ENCODE assay signal across 8 cellular contexts in the genomic region with DNA sequence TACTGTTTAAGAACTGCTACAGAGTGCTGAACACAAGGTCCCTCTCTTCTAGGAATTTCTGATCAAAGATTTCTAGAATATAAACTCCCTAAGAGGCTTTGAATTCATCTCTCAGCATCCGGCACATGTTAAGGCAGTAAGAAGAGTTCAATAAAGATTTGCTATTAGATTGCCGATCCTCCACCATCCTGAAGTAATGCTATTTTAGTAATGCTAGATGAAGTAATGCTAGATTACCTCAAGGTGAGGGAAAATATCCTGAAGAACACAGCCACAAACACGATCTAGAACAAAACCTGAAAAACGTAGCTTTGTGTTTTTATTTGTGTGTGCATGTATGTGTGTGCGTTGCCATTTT. TPM values are rescaled to one million over a fixed set of nuclear protein-coding genes. Genes with fewer than 3 reads are reported as not detected.
DNase-seq lines count a peak whose midpoint lies in the region; ATAC-seq and TF ChIP-seq lines count a peak whose summit lies in the region.

No MANE protein-coding gene starts in this region.

- POLR2A ChIA-PET in activated CD4-positive, alpha-beta T cell treated with anti-CD3 and anti-CD28 coated beads for 36 hours (lab: Charles Lee) = interaction anchor here (0.7 to 2.3 kb wide), 4 partner anchors 10 to 363 kb away, joined by 3 to 8 read pairs (median 6); no protein-coding TSS in a partner anchor

- no peaks in the 10 kb centered on the region for H3K9me3 Mint-ChIP-seq in activated CD4-positive, alpha-beta T cell treated with anti-CD3 and anti-CD28 coated beads for 36 hours (ENCODE audit: low read depth)
- no peaks in the 10 kb centered on the region for H3K9me3 Mint-ChIP-seq in activated naive CD8-positive, alpha-beta T cell treated with anti-CD3 and anti-CD28 coated beads, Interleukin-2, amount 50 U/mL, for 24 hours

- H3K4me1 Mint-ChIP-seq in activated CD4-positive, alpha-beta T cell treated with anti-CD3 and anti-CD28 coated beads for 36 hours = peaks cover 58% of the 10 kb centered on the region
- peaks cover 72% of the 10 kb centered on the region for H3K4me1 Mint-ChIP-seq in activated naive CD8-positive, alpha-beta T cell treated with anti-CD3 and anti-CD28 coated beads, Interleukin-2, amount 50 U/mL, for 24 hours

- H3K4me3 Mint-ChIP-seq in activated CD4-positive, alpha-beta T cell treated with anti-CD3 and anti-CD28 coated beads for 36 hours = peak overlapping the region; percentile 88
- H3K4me3 Mint-ChIP-seq in activated naive CD8-positive, alpha-beta T cell treated with anti-CD3 and anti-CD28 coated beads, Interleukin-2, amount 50 U/mL, for 24 hours = peak overlapping the region; percentile 94

- no peaks in the 10 kb centered on the region for H3K27me3 ChIP-seq in thoracic aorta (replicated peaks; ENCODE audit: insufficient read depth)

- no peaks in the 10 kb centered on the region for H3K9me3 ChIP-seq in thoracic aorta

- TF ChIP-seq CTCF in thoracic aorta (IDR thresholded peaks at IDR 0.05) = no peak

- peaks cover 38 to 61% of the 10 kb centered on the region in 2 donors for H3K4me1 ChIP-seq in thoracic aorta (ENCODE audit: control insufficient read depth in 1 of 2, low read depth in 2 of 2)

- H3K36me3 Mint-ChIP-seq in activated CD4-positive, alpha-beta T cell treated with anti-CD3 and anti-CD28 coated beads for 36 hours (ENCODE audit: low read depth) = peaks cover 46% of the 10 kb centered on the region
- H3K36me3 Mint-ChIP-seq in activated naive CD8-positive, alpha-beta T cell treated with anti-CD3 and anti-CD28 coated beads, Interleukin-2, amount 50 U/mL, for 24 hours (ENCODE audit: low read depth) = peaks cover 39% of the 10 kb centered on the region

- intact Hi-C loops in activated CD4-positive, alpha-beta T cell treated with anti-CD3 and anti-CD28 coated beads for 36 hours (cut with DNase I, micrococcal nuclease) = loop anchor here (1.0 to 5.0 kb wide), 8 partner anchors 11 to 689 kb away; partner anchors contain the start of genes LPIN2 (in 1 of the 2), METTL4 (in 1 of the 2), MYL12A (in 1 of the 2) and NDC80 (in 1 of the 2)

- DNase-seq in activated CD4-positive, alpha-beta T cell treated with anti-CD3 and anti-CD28 coated beads for 36 hours = no peak
- DNase-seq in activated CD4-positive, alpha-beta T cell treated with anti-CD3 and anti-CD28 coated beads, Interleukin-2, amount 50 U/mL, for 48 hours = no peak
- no peak for DNase-seq in activated naive CD8-positive, alpha-beta T cell treated with anti-CD3 and anti-CD28 coated beads, Interleukin-2, amount 50 U/mL, for 24 hours
- DNase-seq in kidney glomerular epithelial cell (lab: John Stamatoyannopoulos, UW) = peak; percentile 69
- DNase-seq in thoracic aorta (ENCODE audit: low spot score) = no peak
- DNase-seq in C1 segment of cervical spinal cord (lab: John Stamatoyannopoulos, UW) = no peak
- no peak for DNase-seq in NCI-H2196 (lab: John Stamatoyannopoulos, UW; ENCODE audit: unreplicated experiment)
- DNase-seq in DMS 273 treated with DMSO at 0.1 percent for 48 hours (lab: John Stamatoyannopoulos, UW) = no peak

- no peaks in the 10 kb centered on the region for H3K27me3 Mint-ChIP-seq in activated CD4-positive, alpha-beta T cell treated with anti-CD3 and anti-CD28 coated beads for 36 hours
- H3K27me3 Mint-ChIP-seq in activated naive CD8-positive, alpha-beta T cell treated with anti-CD3 and anti-CD28 coated beads, Interleukin-2, amount 50 U/mL, for 24 hours = no peaks in the 10 kb centered on the region

- peak; percentile 2 for ATAC-seq in activated CD4-positive, alpha-beta T cell treated with anti-CD3 and anti-CD28 coated beads for 36 hours
- ATAC-seq in activated naive CD8-positive, alpha-beta T cell treated with anti-CD3 and anti-CD28 coated beads, Interleukin-2, amount 50 U/mL, for 24 hours = no peak
- ATAC-seq in thoracic aorta (ENCODE audit: insufficient number of reproducible peaks, low FRiP score, low read depth) = no peak

- CTCF ChIA-PET in activated CD4-positive, alpha-beta T cell treated with anti-CD3 and anti-CD28 coated beads for 36 hours (lab: Charles Lee) = interaction anchor here (0.6 to 2.9 kb wide), 6 partner anchors 9 to 414 kb away, joined by 3 to 22 read pairs (median 5); partner anchors contain the start of genes EMILIN2 and MYL12A

- H3K36me3 ChIP-seq in thoracic aorta = peaks cover 19% of the 10 kb centered on the region

- peak overlapping the region; percentile 76 for H3K4me3 ChIP-seq in thoracic aorta

- peak overlapping the region; percentile 98 to 99 for H3K27ac ChIP-seq in thoracic aorta

- H3K27ac Mint-ChIP-seq in activated CD4-positive, alpha-beta T cell treated with anti-CD3 and anti-CD28 coated beads for 36 hours = peak overlapping the region; percentile 96
- peak overlapping the region; percentile 93 for H3K27ac Mint-ChIP-seq in activated naive CD8-positive, alpha-beta T cell treated with anti-CD3 and anti-CD28 coated beads, Interleukin-2, amount 50 U/mL, for 24 hours

RNA-seq across cellular contexts. Expression of gene MYL12B, which starts 0.9 kb away (rescaled TPM):
- total RNA-seq in activated CD4-positive, alpha-beta T cell treated with anti-CD3 and anti-CD28 coated beads for 36 hours = 100 to 1,000 TPM; 282 to 301 TPM
- total RNA-seq in thoracic aorta = 100 to 1,000 TPM; 208 to 328 TPM

RNA-seq across cellular contexts. Expression of gene MYL12A, which starts 13.4 kb away (rescaled TPM):
- total RNA-seq in activated CD4-positive, alpha-beta T cell treated with anti-CD3 and anti-CD28 coated beads for 36 hours = 100 to 1,000 TPM; 451 to 485 TPM
- total RNA-seq in thoracic aorta = 100 to 1,000 TPM; 451 to 800 TPM

RNA-seq across cellular contexts. Expression of gene MYOM1, which starts 41.2 kb away (rescaled TPM):
- under 1 TPM; 0.89 to 0.95 TPM for total RNA-seq in activated CD4-positive, alpha-beta T cell treated with anti-CD3 and anti-CD28 coated beads for 36 hours
- total RNA-seq in thoracic aorta = 10 to 100 TPM; 16.1 to 27.2 TPM

Comparison
In these comparisons a context has a peak if more than half of its experiments do, and no peak if none do; other contexts are left out.
1. RNA of gene MYOM1, which starts 41.2 kb away (total RNA-seq): 16.1 to 27.2 TPM in thoracic aorta; 0.89 to 0.95 TPM in activated CD4-positive, alpha-beta T cell treated with anti-CD3 and anti-CD28 coated beads for 36 hours; every median in the first group is over 4 times any median in the second.